Comparison of ENCODE assay signal across 20 cellular contexts in the genomic region with DNA sequence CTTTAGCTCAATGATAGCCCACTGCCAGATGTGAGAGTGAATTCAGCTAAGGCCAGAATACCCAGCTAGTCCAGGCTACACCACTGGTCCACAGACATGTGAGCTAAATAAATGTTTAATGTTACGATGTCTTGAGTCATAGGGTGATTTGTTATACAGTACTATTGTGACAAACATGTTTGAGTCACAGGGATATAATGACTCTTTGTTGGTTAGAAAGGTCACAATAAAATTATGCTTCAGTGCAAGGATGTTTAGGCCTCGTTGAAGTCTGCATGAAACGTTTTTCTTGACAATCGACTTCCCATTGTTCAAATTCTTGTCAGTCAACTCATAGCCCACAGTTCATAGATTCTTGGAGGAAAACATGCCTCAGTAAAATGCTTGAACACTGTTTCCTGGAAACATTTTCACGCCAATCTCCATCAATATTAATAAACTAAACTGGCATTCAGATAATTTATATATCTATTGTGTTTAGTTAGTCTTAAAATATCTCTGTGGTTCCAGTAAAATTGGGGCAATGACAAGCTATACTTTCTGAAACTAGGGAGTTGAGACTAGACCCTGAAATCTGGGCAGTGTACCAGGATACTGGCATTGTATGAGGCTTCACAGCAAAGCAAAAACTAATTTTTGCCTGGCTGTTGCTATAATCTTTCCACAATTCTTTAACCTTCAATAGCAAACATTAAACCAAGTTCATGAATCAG.
DNase-seq lines count a peak whose midpoint lies in the region; ATAC-seq and TF ChIP-seq lines count a peak whose summit lies in the region.
"Had no signal": no experiment of that assay in that cellular context is flagged by ENCODE, and none has a peak within 500 bp of the region (broad histone marks: within the 10 kb centered on the region; RNA-seq: fewer than 3 reads in every experiment).

No MANE protein-coding gene starts in this region.

- TF ChIP-seq CTCF in AG04450 (IDR thresholded peaks at IDR 0.05; ENCODE audit: low read depth, low read length) (no peak), astrocyte of the cerebellum (IDR thresholded peaks at IDR 0.05; ENCODE audit: low read depth, low read length, missing control alignments) (no peak), GM10248 (IDR thresholded peaks at IDR 0.05; ENCODE audit: control extremely low read depth, extremely low read depth, low read depth, missing control alignments) (no peak)

- in situ Hi-C loops in astrocyte of the cerebellum (cut with HindIII; ENCODE audit: low sequenced_read_pairs), result no loop called here

- peak overlapping the region; percentile 11 for H3K27ac ChIP-seq in AG04450 (ENCODE audit: low read depth, low read length)
- H3K27ac ChIP-seq: pancreas, upper lobe of right lung had no signal

- H3K9me3 ChIP-seq in AG04450 (ENCODE audit: control insufficient read depth, insufficient read depth, low read length), result no peaks in the 10 kb centered on the region
- H3K9me3 ChIP-seq: pancreas, SK-N-SH, upper lobe of right lung had no signal

- H3K27me3 ChIP-seq in AG04450 (ENCODE audit: control insufficient read depth, insufficient read depth, low read length), result no peaks in the 10 kb centered on the region
- H3K27me3 ChIP-seq: pancreas, upper lobe of right lung had no signal

- CTCF ChIA-PET in AG04450 (lab: Charles Lee), result interaction anchor here (0.6 kb wide), 1 partner anchor 1305 kb away, joined by 3 read pairs; no protein-coding TSS in a partner anchor
- CTCF ChIA-PET in GM10248 (lab: Yijun Ruan, JAX), result interaction anchor here (1.9 kb wide), 1 partner anchor 8 kb away, joined by 5 read pairs; no protein-coding TSS in a partner anchor

- H3K4me3 ChIP-seq in AG04450 (ENCODE audit: low read depth, low read length), result no peak overlapping the region
- no peak overlapping the region for H3K4me3 ChIP-seq in astrocyte of the cerebellum (ENCODE audit: low read depth, low read length)
- H3K4me3 ChIP-seq: lung, pancreas, upper lobe of right lung had no signal

- peak; percentile 59 for DNase-seq in AG04450 (ENCODE audit: low read depth, low spot score)
- DNase-seq in astrocyte of the cerebellum (ENCODE audit: low read depth), result peak; percentile 32
- peak; percentile 66 for DNase-seq in kidney glomerular epithelial cell (lab: John Stamatoyannopoulos, UW)
- no peak for DNase-seq in GM10248 (ENCODE audit: extremely low spot score)
- DNase-seq: activated CD8-positive, alpha-beta memory T cell treated with anti-CD3 and anti-CD28 coated beads, Interleukin-2, amount 50 U/mL, for 4 hours; AML-193; DND-41; effector CD8-positive, alpha-beta T cell; H9; hippocampal formation; NCI-H82; pancreas; SK-N-SH; upper lobe of right lung had no signal

- POLR2A ChIA-PET in AG04450 (lab: Yijun Ruan, JAX), result no interaction called here
- POLR2A ChIA-PET in GM10248 (lab: Yijun Ruan, JAX), result no interaction called here

- ATAC-seq in HG02981 (IDR thresholded peaks at IDR 0.05; ENCODE audit: unreplicated experiment) (peak; percentile 7), HG03039 (IDR thresholded peaks at IDR 0.05; ENCODE audit: unreplicated experiment) (no peak), GM19395 (IDR thresholded peaks at IDR 0.05; ENCODE audit: unreplicated experiment) (no peak), HG02623 (IDR thresholded peaks at IDR 0.05; ENCODE audit: unreplicated experiment) (no peak)
- ATAC-seq: pancreas, upper lobe of right lung, WTC11 had no signal
